In genomic region chr19:53332484-53332883, GRCh38 we compare ENCODE assay signal across 10 cellular contexts. TPM values are rescaled to one million over a fixed set of nuclear protein-coding genes. Genes with fewer than 3 reads are reported as not detected.
DNase-seq lines count a peak whose midpoint lies in the region; ATAC-seq and TF ChIP-seq lines count a peak whose summit lies in the region.
"Had no signal": no experiment of that assay in that cellular context is flagged by ENCODE, and none has a peak within 500 bp of the region (broad histone marks: within the 10 kb centered on the region; RNA-seq: fewer than 3 reads in every experiment).

No MANE protein-coding gene starts in this region.

- no peaks in the 10 kb centered on the region for H3K27me3 ChIP-seq in DND-41 (ENCODE audit: insufficient read depth, low read length, poor library complexity)
- no peaks in the 10 kb centered on the region for H3K27me3 ChIP-seq in SJSA1 (replicated peaks)
- H3K27me3 ChIP-seq in fibroblast of lung (ENCODE audit: control insufficient read depth, insufficient read depth, low read length): no peaks in the 10 kb centered on the region
- H3K27me3 ChIP-seq in gastrocnemius medialis: no peaks in the 10 kb centered on the region

- H3K9me3 ChIP-seq in DND-41 (ENCODE audit: insufficient read depth, low read length, severe bottlenecking) (no peaks in the 10 kb centered on the region), SJSA1 (replicated peaks) (no peaks in the 10 kb centered on the region; the same call in 1 of the 2 replicates), fibroblast of lung (ENCODE audit: control insufficient read depth, insufficient read depth, low read depth, low read length) (no peaks in the 10 kb centered on the region), gastrocnemius medialis (no peaks in the 10 kb centered on the region)

- no peak for ATAC-seq in DND-41 (ENCODE audit: insufficient read depth, low read depth)
- ATAC-seq in gastrocnemius medialis: no peak
- ATAC-seq in GM21526 (IDR thresholded peaks at IDR 0.05; ENCODE audit: low FRiP score, unreplicated experiment): no peak

- H3K4me1 ChIP-seq in DND-41 (ENCODE audit: insufficient read depth, low read length) (peaks cover 35% of the 10 kb centered on the region), SJSA1 (replicated peaks) (no peaks in the 10 kb centered on the region), fibroblast of lung (ENCODE audit: control insufficient read depth, extremely low read depth, insufficient read depth, low read length) (no peaks in the 10 kb centered on the region), gastrocnemius medialis (no peaks in the 10 kb centered on the region)

- DNase-seq in DND-41 (no peak), SJSA1 (ENCODE audit: low read depth in 1 of 2, low spot score in 2 of 2) (no peak), fibroblast of lung (ENCODE audit: low read depth in 2 of 2) (no peak), gastrocnemius medialis (no peak), GM19238 (ENCODE audit: insufficient read length, low spot score) (no peak), nucleus accumbens (lab: John Stamatoyannopoulos, UW) (no peak)
- DNase-seq: central memory CD4-positive, alpha-beta T cell; NCI-H748 treated with DMSO at 0.1 percent for 48 hours had no signal

- H4K20me1 ChIP-seq in DND-41 (ENCODE audit: insufficient read depth, low read length) (peaks cover 3% of the 10 kb centered on the region; the same call in 1 of the 2 replicates), fibroblast of lung (ENCODE audit: control insufficient read depth, extremely low read depth, insufficient read depth, low read length) (no peaks in the 10 kb centered on the region)

- H3K4me3 ChIP-seq in DND-41 (ENCODE audit: low read depth in 1 of 2, low read length in 2 of 2): peak overlapping the region; percentile 76 to 77; a peak in 3 of 4 replicates
- H3K4me3 ChIP-seq in SJSA1: peak overlapping the region; percentile 58
- peak overlapping the region in 2 of 4 experiments; percentile 66 to 100 for H3K4me3 ChIP-seq in fibroblast of lung (replicated peaks in 1 of 4; ENCODE audit: control extremely low read depth in 1 of 4, insufficient read depth in 1 of 4, low read depth in 3 of 4, low read length in 4 of 4)
- peak overlapping the region; percentile 58 to 74 (median 66) for H3K4me3 ChIP-seq in gastrocnemius medialis

- no peaks in the 10 kb centered on the region for H3K36me3 ChIP-seq in DND-41 (ENCODE audit: insufficient read depth, low read length)
- peaks cover under 1% of the 10 kb centered on the region; the same call in 1 of the 2 replicates for H3K36me3 ChIP-seq in SJSA1
- H3K36me3 ChIP-seq in fibroblast of lung (ENCODE audit: control insufficient read depth, insufficient read depth, low read length): no peaks in the 10 kb centered on the region
- H3K36me3 ChIP-seq in gastrocnemius medialis: no peaks in the 10 kb centered on the region
- H3K36me3 ChIP-seq: WERI-Rb-1 had no signal

- H3K27ac ChIP-seq in DND-41 (ENCODE audit: low read length) (no peak overlapping the region), SJSA1 (no peak overlapping the region), fibroblast of lung (ENCODE audit: insufficient read depth, low read length) (no peak overlapping the region), gastrocnemius medialis (peak overlapping the region in 2 of 4 donors; percentile 27 to 53)
- H3K27ac ChIP-seq: WERI-Rb-1 had no signal

- H3K79me2 ChIP-seq in DND-41 (ENCODE audit: insufficient read depth, low read length): peaks cover 40% of the 10 kb centered on the region
- H3K79me2 ChIP-seq in fibroblast of lung (ENCODE audit: control insufficient read depth, insufficient read depth, low read length): no peaks in the 10 kb centered on the region

- TF ChIP-seq CTCF in DND-41 (IDR thresholded peaks at IDR 0.05; ENCODE audit: borderline replicate concordance, extremely low read depth, low read length, poor library complexity, severe bottlenecking): no peak
- no peak for TF ChIP-seq CTCF in fibroblast of lung (conservative IDR thresholded peaks at IDR 0.05 in 1 of 2, IDR thresholded peaks at IDR 0.05 in 1 of 2; ENCODE audit: low read depth in 1 of 2, low read length in 2 of 2)
- TF ChIP-seq CTCF in gastrocnemius medialis (IDR thresholded peaks at IDR 0.05 in 4 of 5, conservative IDR thresholded peaks at IDR 0.05 in 1 of 5): no peak

- intact Hi-C loops in gastrocnemius medialis (cut with DNase I; ENCODE audit: low total_unique reads): loop anchor here (5.0 to 10.0 kb wide), 2 partner anchors 132 to 135 kb away; partner anchors contain the start of gene ZNF813

- H3K4me2 ChIP-seq in DND-41 (ENCODE audit: insufficient read depth, low read length) (peak overlapping the region; percentile 99), fibroblast of lung (ENCODE audit: extremely low read depth, insufficient read depth, low read length) (peak overlapping the region; percentile 35)

- H3K9ac ChIP-seq in DND-41 (ENCODE audit: low read depth, low read length): peak overlapping the region; percentile 68
- no peak overlapping the region for H3K9ac ChIP-seq in fibroblast of lung (ENCODE audit: insufficient read depth, low read length)

- peak overlapping the region; percentile 99 for H2AFZ ChIP-seq in DND-41 (ENCODE audit: low read depth, low read length)
- peak overlapping the region; percentile 26 for H2AFZ ChIP-seq in fibroblast of lung (ENCODE audit: low read length)

- in situ Hi-C loops in gastrocnemius medialis (cut with MboI; ENCODE audit: low sequenced_read_pairs in 4 of 4): loop anchor here in 1 of 4 donors (10.0 kb wide), 1 partner anchor 78 kb away; the partner anchor contains the start of genes VN1R2 and ZNF677

- TF ChIP-seq POLR2A in gastrocnemius medialis (IDR thresholded peaks at IDR 0.05): no peak

RNA-seq across cellular contexts. Expression of gene ZNF845, which starts 1.1 kb away (rescaled TPM):
- 7.6 and 9.5 TPM in 2 replicates for total RNA-seq in SJSA1 (2014; rRNA removed; shearing (Covaris generic))
- total RNA-seq in fibroblast of lung (9.7 and 9.8 TPM in 2 replicates), gastrocnemius medialis (1 to 10 TPM in 3 of 4 donors, under 1 TPM in 1; 1.00 to 2.3 (median 1.4) TPM)
- 3.1 and 4.2 TPM in 2 replicates for polyA plus RNA-seq in fibroblast of lung
- 2.4 and 3.1 TPM in 2 replicates for polyA plus RNA-seq in fibroblast of lung (2012)
- polyA minus RNA-seq in fibroblast of lung (ENCODE audit: low replicate concordance): 0.86 TPM in 1 of 2 replicates, not detected in the other

RNA-seq across cellular contexts. Expression of gene ZNF525, which starts 33.0 kb away (rescaled TPM):
- total RNA-seq in SJSA1 (2014; rRNA removed; shearing (Covaris generic)): 5.0 and 6.3 TPM in 2 replicates
- total RNA-seq in fibroblast of lung (6.8 and 7.4 TPM in 2 replicates), gastrocnemius medialis (under 1 TPM; 0.26 to 0.92 (median 0.30) TPM)
- polyA plus RNA-seq in fibroblast of lung: 1.8 and 4.8 TPM in 2 replicates
- 1.1 and 4.4 TPM in 2 replicates for polyA plus RNA-seq in fibroblast of lung (2012)
- polyA minus RNA-seq in fibroblast of lung (ENCODE audit: low replicate concordance): 0.48 and 0.98 TPM in 2 replicates
